In the genomic region with DNA sequence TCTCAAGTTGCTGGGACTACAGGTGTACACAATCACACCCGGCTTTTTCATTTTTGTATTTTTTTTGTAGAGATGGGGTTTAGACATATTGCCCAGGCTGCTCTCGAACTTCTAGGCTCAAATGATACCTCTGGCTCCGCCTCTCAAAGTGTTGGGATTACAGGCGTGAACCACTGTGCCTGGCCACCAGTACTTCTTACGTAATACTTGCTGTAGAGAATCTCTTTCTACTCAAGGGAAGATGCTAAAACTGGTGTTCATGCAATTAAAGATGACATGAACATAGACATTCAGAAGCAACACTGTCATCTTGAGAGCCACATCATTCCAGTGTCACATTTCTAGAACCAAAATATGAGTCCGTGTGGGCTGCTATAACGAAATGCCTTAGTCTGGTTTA, we compare ENCODE assay signal across 13 cellular contexts. TPM values are rescaled to one million over a fixed set of nuclear protein-coding genes. Genes with fewer than 3 reads are reported as not detected.
DNase-seq lines count a peak whose midpoint lies in the region; ATAC-seq, FAIRE-seq and TF ChIP-seq lines count a peak whose summit lies in the region.
"Had no signal": no experiment of that assay in that cellular context is flagged by ENCODE, and none has a peak within 500 bp of the region (broad histone marks: within the 10 kb centered on the region; RNA-seq: fewer than 3 reads in every experiment).

No MANE protein-coding gene starts in this region.

- H3K9me3 ChIP-seq in DOHH2 (ENCODE audit: control insufficient read depth, insufficient read depth, low read length) (no peaks in the 10 kb centered on the region), K562 (replicated peaks; ENCODE audit: control insufficient read depth, insufficient read depth, low read depth, low read length) (no peaks in the 10 kb centered on the region), psoas muscle (no peaks in the 10 kb centered on the region), heart left ventricle (no peaks in the 10 kb centered on the region)

- H3K27ac Mint-ChIP-seq in activated CD4-positive, alpha-beta T cell treated with anti-CD3 and anti-CD28 coated beads for 36 hours: no peak overlapping the region
- H3K27ac Mint-ChIP-seq: B cell had no signal

- 93% methylated on average over 7 of the region's 7 CpGs for WGBS in K562 (ENCODE audit: insufficient coverage, low coverage, missing lambda C conversion rate)
- WGBS in psoas muscle, 3 donors: 91 to 97% (median 96%) methylated on average over 7 of the region's 7 CpGs
- WGBS in heart left ventricle, 4 donors: 94 to 99% (median 98%) methylated on average over 7 of the region's 7 CpGs

- H3K9me1 ChIP-seq in K562 (ENCODE audit: control insufficient read depth, insufficient read depth, low read length): no peaks in the 10 kb centered on the region

- H3K27ac ChIP-seq in DOHH2 (ENCODE audit: low read depth, low read length) (peak overlapping the region; percentile 68), K562 (ENCODE audit: extremely low read depth, low read depth, low read length) (no peak overlapping the region), psoas muscle (peak overlapping the region; percentile 20), heart left ventricle (no peak overlapping the region)

- H3K4me3 Mint-ChIP-seq in activated CD4-positive, alpha-beta T cell treated with anti-CD3 and anti-CD28 coated beads for 36 hours: no peak overlapping the region
- H3K4me3 Mint-ChIP-seq: B cell; CD4-positive, CD25-positive, alpha-beta regulatory T cell; H9 had no signal

- no peaks in the 10 kb centered on the region for H3K27me3 ChIP-seq in DOHH2 (ENCODE audit: control insufficient read depth, low read length)
- H3K27me3 ChIP-seq in K562 (ENCODE audit: control insufficient read depth in 2 of 2, insufficient read depth in 2 of 2, low read length in 2 of 2): no peaks in the 10 kb centered on the region
- no peaks in the 10 kb centered on the region for H3K27me3 ChIP-seq in psoas muscle (ENCODE audit: insufficient read depth in 3 of 3, low read length in 2 of 3)
- H3K27me3 ChIP-seq in heart left ventricle: no peaks in the 10 kb centered on the region

- DNase-seq in K562 (ENCODE audit: extremely low read depth in 1 of 4, low spot score in 3 of 4) (no peak), psoas muscle (no peak), heart left ventricle (no peak), NCI-H2107 treated with DMSO at 0.1 percent for 48 hours (lab: John Stamatoyannopoulos, UW; ENCODE audit: unreplicated experiment) (no peak)
- no peak for DNase-seq in activated CD4-positive, alpha-beta T cell treated with anti-CD3 and anti-CD28 coated beads for 36 hours
- DNase-seq: CD4-positive, CD25-positive, alpha-beta regulatory T cell; DMS53; H9 had no signal

- ATAC-seq in K562: no peak; the same call in 2 of the 3 replicates
- no peak for ATAC-seq in psoas muscle
- ATAC-seq in heart left ventricle: no peak
- ATAC-seq in activated CD4-positive, alpha-beta T cell treated with anti-CD3 and anti-CD28 coated beads for 36 hours: no peak

- no peak overlapping the region for H2AFZ ChIP-seq in K562 (ENCODE audit: low read depth, low read length)

- intact Hi-C loops in K562 (cut with micrococcal nuclease): no loop called here
- intact Hi-C loops in psoas muscle (cut with DNase I): no loop called here
- intact Hi-C loops in heart left ventricle (cut with DNase I): loop anchor here in 2 of 10 donors (10.0 kb wide), 2 partner anchors 55 to 65 kb away; no protein-coding TSS in a partner anchor
- intact Hi-C loops in activated CD4-positive, alpha-beta T cell treated with anti-CD3 and anti-CD28 coated beads for 36 hours (cut with DNase I, micrococcal nuclease): no loop called here

- peak overlapping the region; percentile 40; the same call in 1 of the 2 replicates for H3K4me3 ChIP-seq in DOHH2 (ENCODE audit: low read length)
- no peak overlapping the region for H3K4me3 ChIP-seq in K562
- H3K4me3 ChIP-seq in psoas muscle: no peak overlapping the region
- H3K4me3 ChIP-seq in heart left ventricle: no peak overlapping the region

- H3K79me2 ChIP-seq in DOHH2 (ENCODE audit: control insufficient read depth, low read length): no peaks in the 10 kb centered on the region
- H3K79me2 ChIP-seq in K562 (ENCODE audit: control insufficient read depth, insufficient read depth, low read length): no peaks in the 10 kb centered on the region

- FAIRE-seq in K562 (lab: Jason Lieb, UNC): no peak
- FAIRE-seq: A204.1 had no signal

- no peaks in the 10 kb centered on the region for H3K9me3 Mint-ChIP-seq in activated CD4-positive, alpha-beta T cell treated with anti-CD3 and anti-CD28 coated beads for 36 hours (ENCODE audit: low read depth)
- H3K9me3 Mint-ChIP-seq: H9 had no signal

- no peak overlapping the region for H3K9ac ChIP-seq in K562 (ENCODE audit: insufficient read depth in 1 of 2, low read depth in 2 of 2, low read length in 2 of 2)

- TF ChIP-seq EP300 in Ishikawa (IDR thresholded peaks at IDR 0.05; ENCODE audit: borderline replicate concordance) (no peak), K562 (IDR thresholded peaks at IDR 0.05; ENCODE audit: low read length) (no peak)

- in situ Hi-C loops in K562 (cut with MboI): no loop called here

- H3K36me3 Mint-ChIP-seq in activated CD4-positive, alpha-beta T cell treated with anti-CD3 and anti-CD28 coated beads for 36 hours (ENCODE audit: low read depth): peaks cover 1% of the 10 kb centered on the region
- H3K36me3 Mint-ChIP-seq: CD4-positive, CD25-positive, alpha-beta regulatory T cell had no signal

- TF ChIP-seq CTCF in DOHH2 (IDR thresholded peaks at IDR 0.05; ENCODE audit: low read depth, low read length, poor library complexity, severe bottlenecking) (no peak), K562 (IDR thresholded peaks at IDR 0.05 in 2 of 3, conservative IDR thresholded peaks at IDR 0.05 in 1 of 3; ENCODE audit: insufficient read depth in 2 of 3, low read depth in 1 of 3, low read length in 3 of 3) (no peak), psoas muscle (IDR thresholded peaks at IDR 0.05) (no peak), heart left ventricle (IDR thresholded peaks at IDR 0.05) (no peak)

- TF ChIP-seq POLR2A in K562 (conservative IDR thresholded peaks at IDR 0.05) (0 out of 2 replicates have a peak, but pooled peaks have one; percentile 35), heart left ventricle (IDR thresholded peaks at IDR 0.05) (no peak)

- no peaks in the 10 kb centered on the region for H3K4me1 Mint-ChIP-seq in activated CD4-positive, alpha-beta T cell treated with anti-CD3 and anti-CD28 coated beads for 36 hours
- H3K4me1 Mint-ChIP-seq: CD4-positive, CD25-positive, alpha-beta regulatory T cell had no signal

- peak overlapping the region; percentile 71 for H3K4me2 ChIP-seq in DOHH2 (ENCODE audit: low read length)
- no peak overlapping the region for H3K4me2 ChIP-seq in K562 (ENCODE audit: insufficient read depth, low read length)

- POLR2A ChIA-PET in K562 (lab: Yijun Ruan, JAX): interaction anchor here (0.6 kb wide), 1 partner anchor 111 kb away, joined by 3 read pairs; no protein-coding TSS in a partner anchor
- POLR2A ChIA-PET in activated CD4-positive, alpha-beta T cell treated with anti-CD3 and anti-CD28 coated beads for 36 hours (lab: Charles Lee): no interaction called here

- no peak for TF ChIP-seq RAD21 in Ishikawa (IDR thresholded peaks at IDR 0.05; ENCODE audit: low read depth)
- no peak for TF ChIP-seq RAD21 in K562 (CRISPR knock-in tag; conservative IDR thresholded peaks at IDR 0.05 in 1 of 2, IDR thresholded peaks at IDR 0.05 in 1 of 2)

- no peaks in the 10 kb centered on the region for H3K9me2 ChIP-seq in DOHH2 (replicated peaks; ENCODE audit: control insufficient read depth, low read length)

- H3K4me1 ChIP-seq in DOHH2 (ENCODE audit: control insufficient read depth, low read length): peaks cover 41% of the 10 kb centered on the region
- no peaks in the 10 kb centered on the region for H3K4me1 ChIP-seq in K562 (replicated peaks in 1 of 2; ENCODE audit: control insufficient read depth in 2 of 2, insufficient read depth in 2 of 2, low read length in 2 of 2)
- H3K4me1 ChIP-seq in psoas muscle: peaks cover 30% of the 10 kb centered on the region
- H3K4me1 ChIP-seq in heart left ventricle: peaks cover 0 to 8% (median 0%) of the 10 kb centered on the region in 12 donors

- no TSS peak for BruUV-seq in K562 (replicated peaks; lab: Mats Ljungman, UMichigan)

- H4K20me1 ChIP-seq in DOHH2 (ENCODE audit: control insufficient read depth, insufficient read depth, low read depth, low read length) (no peaks in the 10 kb centered on the region), K562 (replicated peaks; ENCODE audit: control insufficient read depth, insufficient read depth, low read length) (no peaks in the 10 kb centered on the region)

- H3K36me3 ChIP-seq in DOHH2 (ENCODE audit: control insufficient read depth, low read length): no peaks in the 10 kb centered on the region
- H3K36me3 ChIP-seq in K562 (ENCODE audit: control insufficient read depth, insufficient read depth, low read length): peaks cover 52% of the 10 kb centered on the region
- H3K36me3 ChIP-seq in psoas muscle (ENCODE audit: insufficient read depth in 1 of 2, low read depth in 1 of 2): peaks cover 2 to 11% of the 10 kb centered on the region in 2 donors
- H3K36me3 ChIP-seq in heart left ventricle: peaks cover 0 to 90% (median 30%) of the 10 kb centered on the region in 9 donors

- CTCF ChIA-PET in K562 (lab: Yijun Ruan, JAX; ENCODE audit: low intra/inter-chr PET ratio): no interaction called here
- CTCF ChIA-PET in activated CD4-positive, alpha-beta T cell treated with anti-CD3 and anti-CD28 coated beads for 36 hours (lab: Charles Lee): no interaction called here

- H3F3A ChIP-seq in DOHH2 (ENCODE audit: control insufficient read depth, insufficient read depth): no peaks in the 10 kb centered on the region

- H3K27me3 Mint-ChIP-seq in activated CD4-positive, alpha-beta T cell treated with anti-CD3 and anti-CD28 coated beads for 36 hours: no peaks in the 10 kb centered on the region
- H3K27me3 Mint-ChIP-seq: CD4-positive, CD25-positive, alpha-beta regulatory T cell had no signal

RNA-seq across cellular contexts. Expression of gene FRZB, which starts 53.7 kb away (rescaled TPM):
- 0.12 and 0.44 TPM in 2 replicates for total RNA-seq in K562 (2011; cell fraction: chromatin; rRNA removed; ENCODE audit: low replicate concordance)
- total RNA-seq in K562 (2011; cell fraction: nucleolus; rRNA removed): 0.17 and 0.26 TPM in 2 replicates
- total RNA-seq in K562 (2011; cell fraction: nucleoplasm; rRNA removed): 0.15 and 0.38 TPM in 2 replicates
- total RNA-seq in K562 (2014; rRNA removed) (not detected in 2 replicates), K562 (2014; rRNA removed; fragmentation: Illumina TruSeq; extraction: Trizol) (0.06 TPM in 1 of 2 replicates, not detected in the other), K562 (2015; rRNA removed; fragmentation: Illumina TruSeq; extraction: Trizol) (not detected in 2 replicates), K562 (2021) (not detected in 2 replicates), psoas muscle (10 to 100 TPM in 1 of 4 donors, 1 to 10 TPM in 3; 1.3 to 19.8 (median 3.0) TPM), heart left ventricle (1 to 10 TPM in 6 of 9 donors, under 1 TPM in 3; 0.31 to 5.5 (median 1.9) TPM)
- polyA plus RNA-seq in K562 (2011; rRNA removed) (0.01 and 0.11 TPM in 2 replicates), K562 (2014; fragmentation: Illumina TruSeq; extraction: Trizol) (0.03 and 0.08 TPM in 2 replicates), K562 (2014; fragmentation: Nextera tagmentation; extraction: Ambion mirVana) (not detected), K562 (2014; rRNA removed) (0.03 and 0.05 TPM in 2 replicates), psoas muscle (1 to 10 TPM in 2 of 3 donors, under 1 TPM in 1; 0.57 to 3.1 (median 2.7) TPM), heart left ventricle (1 to 10 TPM; 1.1 to 1.8 TPM)
- polyA plus RNA-seq in K562 (2011; cell fraction: cytosol; rRNA removed): 0.01 TPM in 1 of 2 replicates, not detected in the other
- polyA plus RNA-seq in K562 (2011; cell fraction: nucleus; rRNA removed): 0.21 and 0.34 TPM in 2 replicates
- 0.03 and 0.11 TPM in 2 replicates for polyA plus RNA-seq in K562 (2012)
- polyA minus RNA-seq in K562 (2011; rRNA and poly(A)+ RNA removed): 0.06 TPM in 1 of 2 replicates, not detected in the other
- polyA minus RNA-seq in K562 (2011; cell fraction: cytosol; rRNA and poly(A)+ RNA removed): not detected in 2 replicates
- 0.13 and 0.22 TPM in 2 replicates for polyA minus RNA-seq in K562 (2011; cell fraction: nucleus; rRNA and poly(A)+ RNA removed)
- not detected for total RNA-seq in activated CD4-positive, alpha-beta T cell treated with anti-CD3 and anti-CD28 coated beads for 36 hours
- total RNA-seq: B cell; CD4-positive, CD25-positive, alpha-beta regulatory T cell; Daoy had no signal
- polyA plus RNA-seq: CD4-positive, CD25-positive, alpha-beta regulatory T cell had no signal

Comparison
In these comparisons a context has a peak if more than half of its experiments do, and no peak if none do; other contexts are left out.
1. H3K27ac ChIP-seq: peak in DOHH2 (single experiment) and psoas muscle (single experiment); none in K562 (single experiment) and heart left ventricle (0 of 12).